Comparison of ENCODE assay signal across 8 cellular contexts in the genomic region with DNA sequence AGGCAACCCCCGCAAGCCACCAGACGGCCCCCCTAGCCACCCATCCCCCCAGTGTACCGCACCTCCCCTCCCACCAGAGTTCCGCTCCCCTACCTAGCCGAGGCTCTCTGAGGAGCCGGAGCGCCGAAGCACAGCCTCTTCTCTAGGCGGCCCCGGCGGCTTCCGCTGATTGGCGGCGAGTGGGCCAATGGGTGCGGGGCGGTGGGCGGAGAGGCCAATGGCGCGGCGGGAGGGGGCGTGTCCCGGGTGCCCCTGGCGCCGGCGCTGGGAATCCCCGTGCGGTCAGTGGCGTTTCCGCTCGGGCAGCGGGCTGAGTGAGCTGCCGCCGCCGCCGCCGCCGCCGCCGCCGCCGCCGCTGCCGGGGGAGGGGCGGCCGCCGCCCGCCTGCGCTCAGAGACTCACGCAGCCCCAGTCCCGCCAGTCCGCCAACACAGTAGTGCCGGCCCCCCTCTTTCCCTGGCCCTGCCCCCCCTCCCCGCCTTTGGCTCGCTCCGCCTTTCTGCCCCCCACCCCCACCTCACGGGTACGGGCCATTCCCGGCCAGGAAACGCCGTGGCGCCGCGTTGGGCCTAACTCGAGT. TPM values are rescaled to one million over a fixed set of nuclear protein-coding genes. Genes with fewer than 3 reads are reported as not detected.
DNase-seq lines count a peak whose midpoint lies in the region; ATAC-seq lines count a peak whose summit lies in the region.

A gene with protein sequence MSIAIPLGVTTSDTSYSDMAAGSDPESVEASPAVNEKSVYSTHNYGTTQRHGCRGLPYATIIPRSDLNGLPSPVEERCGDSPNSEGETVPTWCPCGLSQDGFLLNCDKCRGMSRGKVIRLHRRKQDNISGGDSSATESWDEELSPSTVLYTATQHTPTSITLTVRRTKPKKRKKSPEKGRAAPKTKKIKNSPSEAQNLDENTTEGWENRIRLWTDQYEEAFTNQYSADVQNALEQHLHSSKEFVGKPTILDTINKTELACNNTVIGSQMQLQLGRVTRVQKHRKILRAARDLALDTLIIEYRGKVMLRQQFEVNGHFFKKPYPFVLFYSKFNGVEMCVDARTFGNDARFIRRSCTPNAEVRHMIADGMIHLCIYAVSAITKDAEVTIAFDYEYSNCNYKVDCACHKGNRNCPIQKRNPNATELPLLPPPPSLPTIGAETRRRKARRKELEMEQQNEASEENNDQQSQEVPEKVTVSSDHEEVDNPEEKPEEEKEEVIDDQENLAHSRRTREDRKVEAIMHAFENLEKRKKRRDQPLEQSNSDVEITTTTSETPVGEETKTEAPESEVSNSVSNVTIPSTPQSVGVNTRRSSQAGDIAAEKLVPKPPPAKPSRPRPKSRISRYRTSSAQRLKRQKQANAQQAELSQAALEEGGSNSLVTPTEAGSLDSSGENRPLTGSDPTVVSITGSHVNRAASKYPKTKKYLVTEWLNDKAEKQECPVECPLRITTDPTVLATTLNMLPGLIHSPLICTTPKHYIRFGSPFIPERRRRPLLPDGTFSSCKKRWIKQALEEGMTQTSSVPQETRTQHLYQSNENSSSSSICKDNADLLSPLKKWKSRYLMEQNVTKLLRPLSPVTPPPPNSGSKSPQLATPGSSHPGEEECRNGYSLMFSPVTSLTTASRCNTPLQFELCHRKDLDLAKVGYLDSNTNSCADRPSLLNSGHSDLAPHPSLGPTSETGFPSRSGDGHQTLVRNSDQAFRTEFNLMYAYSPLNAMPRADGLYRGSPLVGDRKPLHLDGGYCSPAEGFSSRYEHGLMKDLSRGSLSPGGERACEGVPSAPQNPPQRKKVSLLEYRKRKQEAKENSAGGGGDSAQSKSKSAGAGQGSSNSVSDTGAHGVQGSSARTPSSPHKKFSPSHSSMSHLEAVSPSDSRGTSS (N-terminal part only) (plus strand): TSS at position 285 of the 580 bp plus-strand sequence. CDS start 31,324 bp downstream, outside the sequence.

- DNase-seq in CMK (ENCODE audit: low read depth) = peak; percentile 91
- peak; percentile 87 for DNase-seq in HS-27A (ENCODE audit: low read depth)
- peak; percentile 95 for DNase-seq in NK-92 treated with Interleukin-12 subunit alpha and Interleukin-12 subunit beta, amount 100 ng/mL, for 24 hours (lab: John Stamatoyannopoulos, UW)
- peak; percentile 98 for DNase-seq in effector CD8-positive, alpha-beta T cell (lab: John Stamatoyannopoulos, UW)
- peak; percentile 98 to 99 for DNase-seq in lung microvascular endothelial cell (ENCODE audit: low read depth in 2 of 2)
- peak; percentile 99 for DNase-seq in stimulated activated CD4-positive, alpha-beta T cell treated with anti-CD3 and anti-CD28 coated beads, TNF-alpha, amount 100 ng/mL, for 48 hours (ENCODE audit: low read depth in 3 of 3)

- CTCF ChIA-PET in activated CD8-positive, alpha-beta memory T cell treated with anti-CD3 and anti-CD28 coated beads for 36 hours (lab: Charles Lee) = interaction anchor here (1.0 kb wide), 1 partner anchor 19 kb away, joined by 4 read pairs; no protein-coding TSS in a partner anchor

- POLR2A ChIA-PET in activated CD8-positive, alpha-beta memory T cell treated with anti-CD3 and anti-CD28 coated beads for 36 hours (lab: Charles Lee) = interaction anchor here (0.6 to 5.5 kb wide), 8 partner anchors 9 to 395 kb away, joined by 3 to 57 read pairs (median 4); a partner anchor contains a TSS

- peak; percentile 37 for ATAC-seq in GM19468 (IDR thresholded peaks at IDR 0.05; ENCODE audit: extremely low read depth, unreplicated experiment)

RNA-seq across cellular contexts. Expression of the gene that starts here (rescaled TPM):
- 100 to 1,000 TPM in 1 of 2 experiments, 10 to 100 TPM in 1; 98.0 to 101 TPM for total RNA-seq in activated CD8-positive, alpha-beta memory T cell treated with anti-CD3 and anti-CD28 coated beads for 36 hours
- 23.5 and 35.9 TPM in 2 replicates for total RNA-seq in lung microvascular endothelial cell

Comparison
In these comparisons a context has a peak if more than half of its experiments do, and no peak if none do; other contexts are left out.
1. Peak in every context shown above with its lines: DNase-seq and ATAC-seq.